ENCODE assay signal across 18 cellular contexts in the genomic region with DNA sequence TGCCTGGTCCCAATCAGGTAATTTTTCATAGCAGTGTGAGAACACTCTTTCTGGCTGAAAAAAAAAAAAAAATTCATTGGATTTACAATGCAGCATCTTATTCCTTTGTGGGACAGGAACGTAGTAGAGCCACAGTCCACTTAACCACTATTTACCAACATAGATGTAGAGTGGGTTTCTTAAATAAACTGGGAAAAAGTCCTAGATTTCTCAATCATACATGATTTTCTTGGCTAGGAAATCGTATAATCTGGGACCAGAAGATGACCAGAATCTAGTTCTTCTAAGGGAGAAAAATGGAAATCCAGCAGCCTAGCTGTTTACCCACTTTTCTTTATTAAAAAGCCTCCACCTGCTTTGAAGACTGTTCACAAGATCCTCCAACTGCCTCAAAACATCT.
DNase-seq lines count a peak whose midpoint lies in the region; ATAC-seq, FAIRE-seq and TF ChIP-seq lines count a peak whose summit lies in the region.
"Had no signal": no experiment of that assay in that cellular context is flagged by ENCODE, and none has a peak within 500 bp of the region (broad histone marks: within the 10 kb centered on the region; RNA-seq: fewer than 3 reads in every experiment).

No MANE protein-coding gene starts in this region.

- peaks cover 45% of the 10 kb centered on the region for H3K4me1 ChIP-seq in endothelial cell of umbilical vein (ENCODE audit: control insufficient read depth, extremely low read depth, insufficient read depth, low read length)

- H3K36me3 ChIP-seq in endothelial cell of umbilical vein (ENCODE audit: control insufficient read depth in 2 of 2, extremely low read depth in 1 of 2, insufficient read depth in 2 of 2, low read length in 2 of 2): no peaks in the 10 kb centered on the region

- CTCF ChIA-PET in activated naive CD4-positive, alpha-beta T cell treated with anti-CD3 and anti-CD28 coated beads, Interleukin-2, amount 10 ng/mL, durations not matched to agents 7 days and 5 days (lab: Charles Lee): interaction anchor here (0.7 to 1.6 kb wide), 4 partner anchors 43 to 241 kb away, joined by 3 to 5 read pairs (median 3); no protein-coding TSS in a partner anchor
- CTCF ChIA-PET in activated CD8-positive, alpha-beta T cell treated with anti-CD3 and anti-CD28 coated beads for 36 hours (lab: Charles Lee): interaction anchor here (0.9 to 5.1 kb wide), 6 partner anchors 23 to 194 kb away, joined by 3 to 39 read pairs (median 8); no protein-coding TSS in a partner anchor
- CTCF ChIA-PET in endothelial cell of umbilical vein (lab: Charles Lee): interaction anchor here (0.6 to 2.1 kb wide), 5 partner anchors 24 to 241 kb away, joined by 3 to 10 read pairs (median 5); no protein-coding TSS in a partner anchor

- H3K27me3 Mint-ChIP-seq in activated naive CD4-positive, alpha-beta T cell treated with anti-CD3 and anti-CD28 coated beads, Interleukin-2, amount 10 ng/mL, durations not matched to agents 7 days and 5 days: no peaks in the 10 kb centered on the region
- no peaks in the 10 kb centered on the region for H3K27me3 Mint-ChIP-seq in activated CD8-positive, alpha-beta T cell treated with anti-CD3 and anti-CD28 coated beads for 36 hours
- H3K27me3 Mint-ChIP-seq in stimulated activated memory B cell treated with anti-CD40 and anti-IgM and Interleukin-4, amounts not matched to agents 10 μg/mL and 1 μg/mL and 100 μg/mL, for 72 hours: no peaks in the 10 kb centered on the region
- H3K27me3 Mint-ChIP-seq: activated B cell treated with CpG ODN at 0.5 μM for 24 hours had no signal

- POLR2A ChIA-PET in activated CD8-positive, alpha-beta T cell treated with anti-CD3 and anti-CD28 coated beads for 36 hours (lab: Charles Lee): interaction anchor here (0.9 to 4.9 kb wide), 8 partner anchors 11 to 318 kb away, joined by 3 to 64 read pairs (median 16); no protein-coding TSS in a partner anchor
- POLR2A ChIA-PET in endothelial cell of umbilical vein (lab: Charles Lee): no interaction called here

- no peaks in the 10 kb centered on the region for H3K9me1 ChIP-seq in endothelial cell of umbilical vein (replicated peaks; ENCODE audit: control insufficient read depth, extremely low read depth, insufficient read depth, low read length)

- H3K9me3 Mint-ChIP-seq in activated naive CD4-positive, alpha-beta T cell treated with anti-CD3 and anti-CD28 coated beads, Interleukin-2, amount 10 ng/mL, durations not matched to agents 7 days and 5 days: no peaks in the 10 kb centered on the region
- H3K9me3 Mint-ChIP-seq in activated CD8-positive, alpha-beta T cell treated with anti-CD3 and anti-CD28 coated beads for 36 hours: no peaks in the 10 kb centered on the region
- H3K9me3 Mint-ChIP-seq in stimulated activated memory B cell treated with anti-CD40 and anti-IgM and Interleukin-4, amounts not matched to agents 10 μg/mL and 1 μg/mL and 100 μg/mL, for 72 hours: no peaks in the 10 kb centered on the region
- H3K9me3 Mint-ChIP-seq: activated B cell treated with CpG ODN at 0.5 μM for 24 hours had no signal

- H3K79me2 ChIP-seq in endothelial cell of umbilical vein (ENCODE audit: control insufficient read depth, insufficient read depth, low read length): peaks cover 1% of the 10 kb centered on the region

- BruUV-seq in endothelial cell of umbilical vein (replicated peaks; lab: Mats Ljungman, UMichigan): no TSS peak

- no peak overlapping the region for H3K4me3 ChIP-seq in endothelial cell of umbilical vein (replicated peaks in 1 of 3; ENCODE audit: insufficient read depth in 1 of 3, low read depth in 1 of 3, low read length in 3 of 3)

- FAIRE-seq in endothelial cell of umbilical vein (lab: Jason Lieb, UNC): no peak
- FAIRE-seq: endometrium, G401.6, GM12891, HepG2 had no signal

- peaks cover 83% of the 10 kb centered on the region for H3K4me1 Mint-ChIP-seq in activated naive CD4-positive, alpha-beta T cell treated with anti-CD3 and anti-CD28 coated beads, Interleukin-2, amount 10 ng/mL, durations not matched to agents 7 days and 5 days
- H3K4me1 Mint-ChIP-seq in activated CD8-positive, alpha-beta T cell treated with anti-CD3 and anti-CD28 coated beads for 36 hours (ENCODE audit: low read depth): peaks cover 93% of the 10 kb centered on the region
- peaks cover 59% of the 10 kb centered on the region for H3K4me1 Mint-ChIP-seq in stimulated activated memory B cell treated with anti-CD40 and anti-IgM and Interleukin-4, amounts not matched to agents 10 μg/mL and 1 μg/mL and 100 μg/mL, for 72 hours

- no peak overlapping the region for H2AFZ ChIP-seq in endothelial cell of umbilical vein (ENCODE audit: low read depth, low read length)

- DNase-seq in activated naive CD4-positive, alpha-beta T cell treated with anti-CD3 and anti-CD28 coated beads, Interleukin-2, amount 10 ng/mL, durations not matched to agents 7 days and 5 days: no peak
- no peak for DNase-seq in activated naive CD4-positive, alpha-beta T cell (lab: John Stamatoyannopoulos, UW)
- DNase-seq in activated CD8-positive, alpha-beta T cell treated with anti-CD3 and anti-CD28 coated beads for 36 hours: no peak
- no peak for DNase-seq in endothelial cell of umbilical vein (ENCODE audit: low read depth, low spot score)
- DNase-seq in NCI-H1092 treated with DMSO at 0.1 percent for 48 hours (lab: John Stamatoyannopoulos, UW): no peak
- DNase-seq: activated B cell treated with CpG ODN at 0.5 μM for 24 hours; foreskin melanocyte; NCI-H187; NCI-H345; NK-92 treated with Interleukin-12 subunit alpha and Interleukin-12 subunit beta, amount 100 ng/mL, for 24 hours; RPMI8226 had no signal

- dilution Hi-C loops in endothelial cell of umbilical vein (cut with MboI; ENCODE audit: extremely low pct_ligation_motif_present, low sequenced_read_pairs): no loop called here

- peaks cover 42% of the 10 kb centered on the region for H3K36me3 Mint-ChIP-seq in activated naive CD4-positive, alpha-beta T cell treated with anti-CD3 and anti-CD28 coated beads, Interleukin-2, amount 10 ng/mL, durations not matched to agents 7 days and 5 days
- peaks cover 70% of the 10 kb centered on the region for H3K36me3 Mint-ChIP-seq in activated CD8-positive, alpha-beta T cell treated with anti-CD3 and anti-CD28 coated beads for 36 hours (ENCODE audit: low read depth)
- peaks cover 28% of the 10 kb centered on the region for H3K36me3 Mint-ChIP-seq in stimulated activated memory B cell treated with anti-CD40 and anti-IgM and Interleukin-4, amounts not matched to agents 10 μg/mL and 1 μg/mL and 100 μg/mL, for 72 hours

- intact Hi-C loops in activated CD8-positive, alpha-beta T cell treated with anti-CD3 and anti-CD28 coated beads for 36 hours (cut with micrococcal nuclease): loop anchor here (5.0 kb wide), 1 partner anchor 190 kb away; no protein-coding TSS in a partner anchor
- intact Hi-C loops in endothelial cell of umbilical vein (cut with micrococcal nuclease): loop anchor here (2.0 to 5.0 kb wide), 3 partner anchors 48 to 240 kb away; no protein-coding TSS in a partner anchor

- no peak for TF ChIP-seq CTCF in activated CD8-positive, alpha-beta T cell treated with anti-CD3 and anti-CD28 coated beads for 36 hours (IDR thresholded peaks at IDR 0.05)
- no peak for TF ChIP-seq CTCF in endothelial cell of umbilical vein (IDR thresholded peaks at IDR 0.05; ENCODE audit: extremely low read depth in 1 of 2, insufficient read depth in 1 of 2, low read depth in 1 of 2, low read length in 2 of 2)

- peak overlapping the region; percentile 33 for H3K4me2 ChIP-seq in endothelial cell of umbilical vein (ENCODE audit: insufficient read depth, low read length)

- TF ChIP-seq POLR2A in endothelial cell of umbilical vein (IDR thresholded peaks at IDR 0.05; ENCODE audit: low read depth, low read length): no peak

- peaks cover 3% of the 10 kb centered on the region for H4K20me1 ChIP-seq in endothelial cell of umbilical vein (replicated peaks; ENCODE audit: control insufficient read depth, extremely low read depth, insufficient read depth, low read length)

- ATAC-seq in activated CD8-positive, alpha-beta T cell treated with anti-CD3 and anti-CD28 coated beads for 36 hours: no peak
- no peak for ATAC-seq in stimulated activated memory B cell treated with anti-CD40 and anti-IgM and Interleukin-4, amounts not matched to agents 10 μg/mL and 1 μg/mL and 100 μg/mL, for 72 hours
- ATAC-seq in HG02981 (IDR thresholded peaks at IDR 0.05; ENCODE audit: unreplicated experiment): no peak
- no peak for ATAC-seq in HG02938 (IDR thresholded peaks at IDR 0.05; ENCODE audit: unreplicated experiment)
- ATAC-seq: HepG2 had no signal

- H3K4me3 Mint-ChIP-seq in activated naive CD4-positive, alpha-beta T cell treated with anti-CD3 and anti-CD28 coated beads, Interleukin-2, amount 10 ng/mL, durations not matched to agents 7 days and 5 days: no peak overlapping the region
- no peak overlapping the region for H3K4me3 Mint-ChIP-seq in activated CD8-positive, alpha-beta T cell treated with anti-CD3 and anti-CD28 coated beads for 36 hours
- no peak overlapping the region for H3K4me3 Mint-ChIP-seq in stimulated activated memory B cell treated with anti-CD40 and anti-IgM and Interleukin-4, amounts not matched to agents 10 μg/mL and 1 μg/mL and 100 μg/mL, for 72 hours
- H3K4me3 Mint-ChIP-seq: activated B cell treated with CpG ODN at 0.5 μM for 24 hours had no signal

- no peak overlapping the region for H3K9ac ChIP-seq in endothelial cell of umbilical vein (replicated peaks; ENCODE audit: extremely low read depth, insufficient read depth, low read length)

- no peaks in the 10 kb centered on the region for H3K27me3 ChIP-seq in endothelial cell of umbilical vein (ENCODE audit: control insufficient read depth in 2 of 2, insufficient read depth in 2 of 2, low read length in 2 of 2)

- peak overlapping the region; percentile 88 for H3K27ac Mint-ChIP-seq in activated naive CD4-positive, alpha-beta T cell treated with anti-CD3 and anti-CD28 coated beads, Interleukin-2, amount 10 ng/mL, durations not matched to agents 7 days and 5 days
- H3K27ac Mint-ChIP-seq in activated CD8-positive, alpha-beta T cell treated with anti-CD3 and anti-CD28 coated beads for 36 hours: peak overlapping the region; percentile 99
- H3K27ac Mint-ChIP-seq in stimulated activated memory B cell treated with anti-CD40 and anti-IgM and Interleukin-4, amounts not matched to agents 10 μg/mL and 1 μg/mL and 100 μg/mL, for 72 hours: peak overlapping the region; percentile 94

- H3K9me3 ChIP-seq in endothelial cell of umbilical vein (replicated peaks; ENCODE audit: control insufficient read depth, insufficient read depth, low read length): no peaks in the 10 kb centered on the region

- H3K27ac ChIP-seq in endothelial cell of umbilical vein (ENCODE audit: insufficient read depth, low read depth, low read length): no peak overlapping the region

TF ChIP-seq in endothelial cell of umbilical vein, 7 proteins besides CTCF, POLR2A, EP300 and RAD21 (continues in another document):
- TF ChIP-seq MYC (IDR thresholded peaks at IDR 0.05; ENCODE audit: low read depth, low read length): no peak
- no peak for TF ChIP-seq EZH2 (IDR thresholded peaks at IDR 0.05; ENCODE audit: borderline replicate concordance, low read depth, low read length, severe bottlenecking)
- TF ChIP-seq POLR2AphosphoS5 (IDR thresholded peaks at IDR 0.05; ENCODE audit: insufficient read depth, low read depth, low read length): no peak
- TF ChIP-seq FOS (IDR thresholded peaks at IDR 0.05; ENCODE audit: borderline replicate concordance, insufficient read depth, low read length): no peak
- no peak for TF ChIP-seq JUN (IDR thresholded peaks at IDR 0.05; ENCODE audit: borderline replicate concordance, insufficient read depth, insufficient read length, low read depth)
